Comparison of ENCODE assay signal across 18 cellular contexts in the genomic region with DNA sequence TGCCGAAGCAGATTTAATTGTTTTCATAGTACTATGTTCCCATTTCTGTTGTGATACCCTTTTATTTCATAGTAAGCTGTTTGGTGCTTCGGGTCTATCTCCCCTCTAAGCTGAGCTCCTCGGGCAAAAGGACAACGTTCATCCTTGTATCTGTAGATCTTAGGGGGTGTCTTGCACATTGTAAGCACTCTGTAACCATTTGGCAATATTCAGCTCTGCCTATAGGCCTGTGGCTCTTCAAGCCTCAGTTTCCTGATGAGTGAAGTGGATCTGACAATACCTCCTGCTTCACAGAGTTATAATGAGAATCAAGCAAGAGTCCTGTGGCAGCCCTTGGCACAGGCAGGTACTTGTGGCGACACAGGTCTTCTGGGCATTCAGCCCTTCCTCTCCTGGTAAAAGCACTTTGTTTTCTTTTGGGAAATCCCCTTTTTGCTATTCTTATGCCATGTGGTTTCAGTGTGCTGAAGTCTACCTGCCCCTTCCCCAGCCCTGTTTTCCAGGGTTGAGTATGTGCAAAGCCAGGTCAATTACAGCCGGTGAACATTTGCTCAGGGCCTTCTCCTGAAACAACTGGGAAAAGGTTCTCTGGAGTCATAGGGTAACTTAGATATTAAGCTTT. TPM values are rescaled to one million over a fixed set of nuclear protein-coding genes. Genes with fewer than 3 reads are reported as not detected.
DNase-seq lines count a peak whose midpoint lies in the region; ATAC-seq and TF ChIP-seq lines count a peak whose summit lies in the region.
"Had no signal": no experiment of that assay in that cellular context is flagged by ENCODE, and none has a peak within 500 bp of the region (broad histone marks: within the 10 kb centered on the region; RNA-seq: fewer than 3 reads in every experiment).

No MANE protein-coding gene starts in this region.

- H3K4me3 ChIP-seq in fibroblast of lung (replicated peaks in 1 of 4; ENCODE audit: control extremely low read depth in 1 of 4, insufficient read depth in 1 of 4, low read depth in 3 of 4, low read length in 4 of 4) (no peak overlapping the region), body of pancreas (no peak overlapping the region)
- H3K4me3 ChIP-seq: BLaER1, esophagus muscularis mucosa, lung, skin epidermis, testis had no signal

- H3K9ac ChIP-seq in fibroblast of lung (ENCODE audit: insufficient read depth, low read length), result no peak overlapping the region
- H3K9ac ChIP-seq: BLaER1 had no signal

- ATAC-seq in GM18861 (IDR thresholded peaks at IDR 0.05; ENCODE audit: unreplicated experiment) (peak; percentile 52), GM21619 (IDR thresholded peaks at IDR 0.05; ENCODE audit: unreplicated experiment) (peak; percentile 43), HG03196 (IDR thresholded peaks at IDR 0.05; ENCODE audit: unreplicated experiment) (peak; percentile 56), body of pancreas (no peak), left colon (no peak)
- ATAC-seq: HCT116 had no signal

- H3K27ac ChIP-seq in fibroblast of lung (ENCODE audit: insufficient read depth, low read length) (peak overlapping the region; percentile 61), body of pancreas (no peak overlapping the region)
- H3K27ac ChIP-seq: BLaER1, esophagus muscularis mucosa, neutrophil, skin epidermis, testis had no signal

- intact Hi-C loops in body of pancreas (cut with DNase I) (no loop called here), left colon (cut with DNase I, micrococcal nuclease) (no loop called here)

- H3K27me3 ChIP-seq in fibroblast of lung (ENCODE audit: control insufficient read depth, insufficient read depth, low read length) (no peaks in the 10 kb centered on the region), body of pancreas (no peaks in the 10 kb centered on the region)
- H3K27me3 ChIP-seq: BLaER1, esophagus muscularis mucosa, testis had no signal

- no peaks in the 10 kb centered on the region for H3K36me3 ChIP-seq in fibroblast of lung (ENCODE audit: control insufficient read depth, insufficient read depth, low read length)
- H3K36me3 ChIP-seq in body of pancreas (replicated peaks in 1 of 2; ENCODE audit: insufficient read depth in 1 of 2, low read depth in 2 of 2), result no peaks in the 10 kb centered on the region
- H3K36me3 ChIP-seq: BLaER1, esophagus muscularis mucosa, neutrophil had no signal

- TF ChIP-seq CTCF in fibroblast of lung (conservative IDR thresholded peaks at IDR 0.05 in 1 of 2, IDR thresholded peaks at IDR 0.05 in 1 of 2; ENCODE audit: low read depth in 1 of 2, low read length in 2 of 2) (no peak), body of pancreas (IDR thresholded peaks at IDR 0.05) (no peak)

- no peaks in the 10 kb centered on the region for H3K9me3 ChIP-seq in fibroblast of lung (ENCODE audit: control insufficient read depth, insufficient read depth, low read depth, low read length)
- no peaks in the 10 kb centered on the region for H3K9me3 ChIP-seq in body of pancreas
- H3K9me3 ChIP-seq: BLaER1, esophagus muscularis mucosa, neutrophil, testis had no signal

- H3K4me2 ChIP-seq in fibroblast of lung (ENCODE audit: extremely low read depth, insufficient read depth, low read length), result no peak overlapping the region
- H3K4me2 ChIP-seq: BLaER1 had no signal

- WGBS in body of pancreas, 2 donors, result 74 to 83% methylated on average over 6 of the region's 6 CpGs

- DNase-seq in fibroblast of lung (ENCODE audit: low read depth in 2 of 2) (no peak), epidermal melanocyte (ENCODE audit: insufficient read length, low spot score) (no peak), body of pancreas (no peak), left colon (no peak), hippocampal formation (lab: John Stamatoyannopoulos, UW) (no peak)
- DNase-seq: activated CD8-positive, alpha-beta memory T cell treated with anti-CD3 and anti-CD28 coated beads for 24 hours; activated naive CD8-positive, alpha-beta T cell treated with anti-CD3 and anti-CD28 coated beads, Interleukin-2, amount 10 ng/mL, durations not matched to agents 7 days and 5 days; T-helper 9 cell; testis had no signal

- no peak overlapping the region for H2AFZ ChIP-seq in fibroblast of lung (ENCODE audit: low read length)

- H3K4me1 ChIP-seq in fibroblast of lung (ENCODE audit: control insufficient read depth, extremely low read depth, insufficient read depth, low read length) (peaks cover 13% of the 10 kb centered on the region), body of pancreas (no peaks in the 10 kb centered on the region)
- H3K4me1 ChIP-seq: BLaER1, esophagus muscularis mucosa, testis had no signal

- no peaks in the 10 kb centered on the region for H4K20me1 ChIP-seq in fibroblast of lung (ENCODE audit: control insufficient read depth, extremely low read depth, insufficient read depth, low read length)
- H4K20me1 ChIP-seq: BLaER1 had no signal

- no peaks in the 10 kb centered on the region for H3K79me2 ChIP-seq in fibroblast of lung (ENCODE audit: control insufficient read depth, insufficient read depth, low read length)

- TF ChIP-seq POLR2A in body of pancreas (IDR thresholded peaks at IDR 0.05), result no peak

RNA-seq across cellular contexts. Expression of gene EXO1, which starts 8.5 kb away (rescaled TPM):
- total RNA-seq in fibroblast of lung, result 1.3 and 3.0 TPM in 2 replicates
- polyA plus RNA-seq in fibroblast of lung, result 7.2 and 14.6 TPM in 2 replicates
- 4.8 and 9.8 TPM in 2 replicates for polyA plus RNA-seq in fibroblast of lung (2012)
- polyA minus RNA-seq in fibroblast of lung (ENCODE audit: low replicate concordance), result 1.1 and 4.5 TPM in 2 replicates
- not detected for total RNA-seq in body of pancreas
- total RNA-seq in left colon, result 1 to 10 TPM; 1.4 to 4.7 TPM

Comparison
In these comparisons a context has a peak if more than half of its experiments do, and no peak if none do; other contexts are left out.
1. ATAC-seq: peak in GM18861 (single experiment), GM21619 (single experiment) and HG03196 (single experiment); none in body of pancreas (single experiment) and left colon (single experiment).